ENCODE assay signal across 20 cellular contexts in the genomic region with DNA sequence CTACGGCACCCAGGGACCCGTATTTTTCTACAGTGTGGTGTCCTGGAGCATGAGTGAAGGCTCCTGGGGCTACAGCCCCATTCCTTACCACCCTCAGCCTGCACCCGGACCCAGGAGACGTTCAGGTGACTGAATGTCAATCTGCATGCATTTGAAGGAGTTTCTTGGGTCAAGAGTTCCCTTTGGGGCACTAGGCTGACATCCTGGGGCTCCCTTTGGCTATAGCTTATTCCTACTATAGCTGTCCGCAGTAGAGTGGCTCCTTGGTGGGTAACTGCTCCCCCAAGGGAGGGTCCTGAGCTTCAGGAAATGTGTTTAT. TPM values are rescaled to one million over a fixed set of nuclear protein-coding genes. Genes with fewer than 3 reads are reported as not detected.
DNase-seq lines count a peak whose midpoint lies in the region; FAIRE-seq and TF ChIP-seq lines count a peak whose summit lies in the region.
"Had no signal": no experiment of that assay in that cellular context is flagged by ENCODE, and none has a peak within 500 bp of the region (broad histone marks: within the 10 kb centered on the region; RNA-seq: fewer than 3 reads in every experiment).

No MANE protein-coding gene starts in this region.

- H4K20me1 ChIP-seq in BLaER1 = no peaks in the 10 kb centered on the region
- peaks cover 9% of the 10 kb centered on the region for H4K20me1 ChIP-seq in neural progenitor cell (ENCODE audit: low read depth)

- H3K4me2 ChIP-seq in BLaER1 (peak overlapping the region; percentile 93), neural progenitor cell (no peak overlapping the region)
- H3K4me2 ChIP-seq: A549 had no signal

- H3K4me1 Mint-ChIP-seq in neural progenitor cell = peaks cover 47% of the 10 kb centered on the region

- H3K36me3 ChIP-seq in BLaER1 (no peaks in the 10 kb centered on the region), neural progenitor cell (no peaks in the 10 kb centered on the region)

- H3K9me3 ChIP-seq in BLaER1 = no peaks in the 10 kb centered on the region
- H3K9me3 ChIP-seq in neural progenitor cell (ENCODE audit: low read depth) = no peaks in the 10 kb centered on the region
- H3K9me3 ChIP-seq: A549, Caco-2 had no signal

- DNase-seq in dorsolateral prefrontal cortex (no peak), neural progenitor cell (ENCODE audit: low spot score) (no peak), GM12891 (ENCODE audit: insufficient read length, low spot score) (no peak), T1000 (lab: John Stamatoyannopoulos, UW) (no peak)
- no peak for DNase-seq in effector CD8-positive, alpha-beta T cell (lab: John Stamatoyannopoulos, UW)
- no peak for DNase-seq in activated effector memory CD4-positive, alpha-beta T cell treated with Interleukin-2 at 50 U/mL for 16 hours
- DNase-seq: C1 segment of cervical spinal cord; Caco-2; CD4-positive, CD25-positive, alpha-beta regulatory T cell; GDM1; HCEC 1CT; IMR-90 had no signal

- no peak for TF ChIP-seq POLR2A in GM12891 (IDR thresholded peaks at IDR 0.05; ENCODE audit: low read depth, low read length)

- H3K27ac Mint-ChIP-seq in neural progenitor cell = peak overlapping the region; percentile 68
- H3K27ac Mint-ChIP-seq: CD4-positive, CD25-positive, alpha-beta regulatory T cell; GM23338 had no signal

- H3K4me1 ChIP-seq in BLaER1 (peaks cover 76% of the 10 kb centered on the region), neural progenitor cell (peaks cover 32% of the 10 kb centered on the region)
- H3K4me1 ChIP-seq: Caco-2 had no signal

- no peak for FAIRE-seq in GM12891 (lab: Jason Lieb, UNC)
- FAIRE-seq: A549, H54 had no signal

- peak overlapping the region; percentile 10 for H3K4me3 Mint-ChIP-seq in neural progenitor cell
- H3K4me3 Mint-ChIP-seq: CD4-positive, CD25-positive, alpha-beta regulatory T cell had no signal

- H2AFZ ChIP-seq in neural progenitor cell (replicated peaks) = no peak overlapping the region
- H2AFZ ChIP-seq: GM23338 had no signal

- no peak for TF ChIP-seq CTCF in dorsolateral prefrontal cortex (IDR thresholded peaks at IDR 0.05 in 54 of 56, conservative IDR thresholded peaks at IDR 0.05 in 2 of 56; ENCODE audit: low read depth in 1 of 56, partially characterized antibody in 56 of 56)
- TF ChIP-seq CTCF in neural progenitor cell (IDR thresholded peaks at IDR 0.05) = no peak

- H3K27me3 ChIP-seq in BLaER1 = no peaks in the 10 kb centered on the region
- H3K27me3 ChIP-seq in dorsolateral prefrontal cortex = no peaks in the 10 kb centered on the region
- peaks cover 56% of the 10 kb centered on the region for H3K27me3 ChIP-seq in neural progenitor cell

- peaks cover 5% of the 10 kb centered on the region for H3F3A ChIP-seq in neural progenitor cell (ENCODE audit: low read depth)

- H3K9ac ChIP-seq in BLaER1 (no peak overlapping the region; the same call in 1 of the 2 replicates), neural progenitor cell (no peak overlapping the region)

- H3K4me3 ChIP-seq in BLaER1 = no peak overlapping the region
- no peak overlapping the region for H3K4me3 ChIP-seq in dorsolateral prefrontal cortex
- H3K4me3 ChIP-seq in neural progenitor cell = no peak overlapping the region
- H3K4me3 ChIP-seq: A549, GM23338 had no signal

- peaks cover 21% of the 10 kb centered on the region for H3K27me3 Mint-ChIP-seq in neural progenitor cell (ENCODE audit: insufficient read depth, low read depth)

- H3K9me3 Mint-ChIP-seq in neural progenitor cell = no peaks in the 10 kb centered on the region
- H3K9me3 Mint-ChIP-seq: GM23338 had no signal

- intact Hi-C loops in dorsolateral prefrontal cortex (cut with DNase I) = no loop called here

- H3K27ac ChIP-seq in BLaER1 = peak overlapping the region; percentile 81
- peak overlapping the region; percentile 74 for H3K27ac ChIP-seq in angular gyrus (ENCODE audit: low read depth, low read length)
- H3K27ac ChIP-seq in dorsolateral prefrontal cortex = peak overlapping the region in 33 of 59 donors; percentile 2 to 92 (median 66)
- H3K27ac ChIP-seq in neural progenitor cell = no peak overlapping the region
- H3K27ac ChIP-seq: 22Rv1, HL-60 had no signal

- no peaks in the 10 kb centered on the region for H3K79me2 ChIP-seq in neural progenitor cell (ENCODE audit: low read depth)

- no peaks in the 10 kb centered on the region for H3K36me3 Mint-ChIP-seq in neural progenitor cell
- H3K36me3 Mint-ChIP-seq: CD4-positive, CD25-positive, alpha-beta regulatory T cell had no signal

TF ChIP-seq in GM12891, 5 proteins besides CTCF, POLR2A, EP300 and RAD21:
- TF ChIP-seq POU2F2 (IDR thresholded peaks at IDR 0.05; ENCODE audit: low read depth, low read length) = no peak
- no peak for TF ChIP-seq SPI1 (IDR thresholded peaks at IDR 0.05; ENCODE audit: low read depth, low read length)
- no peak for TF ChIP-seq POLR2AphosphoS5 (IDR thresholded peaks at IDR 0.05; ENCODE audit: low read depth, low read length)
- TF ChIP-seq PAX5 (IDR thresholded peaks at IDR 0.05; ENCODE audit: insufficient read depth, low read length, severe bottlenecking) = no peak
- TF ChIP-seq TAF1 (IDR thresholded peaks at IDR 0.05; ENCODE audit: low read depth, low read length) = no peak

RNA-seq across cellular contexts. Expression of a gene that starts 19.9 kb away (rescaled TPM):
- 10 to 100 TPM; 14.3 to 56.8 (median 35.2) TPM for total RNA-seq in dorsolateral prefrontal cortex
- total RNA-seq in neural progenitor cell (ENCODE audit: low replicate concordance) = 1.9 and 7.2 TPM in 2 replicates
- 0.05 TPM for polyA plus RNA-seq in GM12891 (2012; ENCODE audit: low read depth, missing spikeins)
- total RNA-seq: Caco-2; CD4-positive, CD25-positive, alpha-beta regulatory T cell; IMR-90 had no signal
- polyA plus RNA-seq: AG04450, IMR-90 had no signal
